Comparison of ENCODE assay signal across 10 cellular contexts in genomic region chr12:68899251-68899771, GRCh38.
DNase-seq lines count a peak whose midpoint lies in the region; ATAC-seq and TF ChIP-seq lines count a peak whose summit lies in the region.
"Had no signal": no experiment of that assay in that cellular context is flagged by ENCODE, and none has a peak within 500 bp of the region (broad histone marks: within the 10 kb centered on the region; RNA-seq: fewer than 3 reads in every experiment).

No MANE protein-coding gene starts in this region.

- no peak overlapping the region for H3K4me3 ChIP-seq in HEK293 (ENCODE audit: low read depth, low read length)
- H3K4me3 ChIP-seq: SK-N-MC had no signal

- 0 out of 2 replicates have a peak, but pooled peaks have one; percentile 20 for TF ChIP-seq CTCF in HEK293 (tag by site-specific recombination; IDR thresholded peaks at IDR 0.05)

- POLR2A ChIA-PET in HEK293 (lab: Yijun Ruan, JAX) = no interaction called here

- no peaks in the 10 kb centered on the region for H3K4me1 ChIP-seq in HEK293 (ENCODE audit: control insufficient read depth, insufficient read depth, low read length)

- H3K36me3 ChIP-seq in HEK293 (ENCODE audit: control insufficient read depth in 2 of 2, insufficient read depth in 1 of 2, low read length in 2 of 2) = no peaks in the 10 kb centered on the region

- peak; percentile 92 for DNase-seq in T1000 (lab: John Stamatoyannopoulos, UW)
- peak; percentile 58 for DNase-seq in iris pigment epithelial cell (ENCODE audit: low read depth)
- DNase-seq in stromal cell of bone marrow (ENCODE audit: low read depth) = peak; percentile 41
- DNase-seq in NAMALWA (ENCODE audit: low spot score) = no peak

- no peak overlapping the region for H3K27ac ChIP-seq in HEK293 (ENCODE audit: extremely low read depth, low read depth, low read length)
- H3K27ac ChIP-seq: SK-N-MC had no signal

- no peaks in the 10 kb centered on the region for H3K9me3 ChIP-seq in HEK293 (ENCODE audit: control insufficient read depth, insufficient read depth, low read depth, low read length)

- no peak for ATAC-seq in GM21529 (IDR thresholded peaks at IDR 0.05; ENCODE audit: unreplicated experiment)
- ATAC-seq in HG03139 (IDR thresholded peaks at IDR 0.05; ENCODE audit: unreplicated experiment) = no peak
- ATAC-seq in GM18520 (IDR thresholded peaks at IDR 0.05; ENCODE audit: unreplicated experiment) = no peak
- ATAC-seq: activated T-helper 17 cell treated with anti-CD3 and anti-CD28 coated beads, Interleukin-2, amount 50 U/mL, for 72 hours had no signal

- CTCF ChIA-PET in HEK293 (lab: Yijun Ruan, JAX) = interaction anchor here (0.6 to 1.2 kb wide), 3 partner anchors 25 to 260 kb away, joined by 3 to 4 read pairs (median 3); no protein-coding TSS in a partner anchor

TF ChIP-seq in HEK293, 187 proteins besides CTCF, POLR2A, EP300 and RAD21:
- no peak for TF ChIP-seq ZBTB6 (tag by site-specific recombination; IDR thresholded peaks at IDR 0.05)
- no peak for TF ChIP-seq GLI2 (tag by site-specific recombination; IDR thresholded peaks at IDR 0.05; ENCODE audit: borderline replicate concordance, low read depth)
- no peak for TF ChIP-seq ZNF366 (tag by site-specific recombination; conservative IDR thresholded peaks at IDR 0.05)
TF ChIP-seq in HEK293: peak in this region for 0.
